1 cellular context compared by ENCODE assay signal in the genomic region with DNA sequence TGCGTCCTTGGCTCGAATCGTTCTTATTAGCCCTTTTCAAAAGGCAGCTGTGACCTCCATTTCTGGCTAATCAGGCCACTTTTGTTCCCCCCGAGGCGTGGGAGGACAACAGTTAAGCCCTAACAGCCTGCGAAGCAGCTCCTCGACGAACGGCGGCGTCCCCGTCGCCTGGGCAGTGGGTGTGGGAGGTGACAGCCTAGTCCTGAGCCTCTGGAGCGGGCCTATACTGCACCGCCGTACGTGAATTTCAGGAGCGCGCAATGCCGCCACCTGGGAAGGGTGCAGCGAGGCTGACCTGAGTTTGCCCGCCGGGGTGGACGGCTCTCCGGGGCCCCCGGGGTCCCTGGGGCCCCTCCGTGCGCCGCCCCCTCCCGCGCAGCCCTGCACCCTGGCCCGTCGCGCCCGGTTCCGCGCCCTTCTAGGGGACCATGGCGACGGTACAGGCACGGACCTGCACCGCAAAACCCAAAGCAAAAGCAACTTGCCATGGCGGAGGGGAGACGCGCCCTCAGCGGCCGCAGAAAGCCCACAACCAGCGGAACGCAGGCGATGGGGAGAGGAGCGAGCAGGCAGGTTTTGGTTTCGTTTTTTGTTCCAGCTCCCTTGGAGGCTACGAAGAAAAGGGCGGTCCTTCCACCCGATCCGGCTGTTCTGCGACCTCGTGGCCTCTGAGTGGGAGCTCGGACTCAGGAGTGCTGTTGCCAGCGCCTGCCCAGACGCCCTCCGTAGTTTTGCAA.
TF ChIP-seq lines count a peak whose summit lies in the region.

Gene RBM43 (minus strand): TSS at position 624 of the 737 bp plus-strand sequence. CDS start 136 bp downstream, at position 488.

TF ChIP-seq in K562, 482 proteins besides CTCF, POLR2A, EP300 and RAD21 (continued from another document and continues in another):
- TF ChIP-seq RNF219 (CRISPR knock-in tag; IDR thresholded peaks at IDR 0.05): no peak
- peak; percentile 15 for TF ChIP-seq ZNF146 (CRISPR knock-in tag; IDR thresholded peaks at IDR 0.05; ENCODE audit: unreplicated experiment)
- no peak for TF ChIP-seq MLLT1 (IDR thresholded peaks at IDR 0.05)
- TF ChIP-seq, protein P1, sequence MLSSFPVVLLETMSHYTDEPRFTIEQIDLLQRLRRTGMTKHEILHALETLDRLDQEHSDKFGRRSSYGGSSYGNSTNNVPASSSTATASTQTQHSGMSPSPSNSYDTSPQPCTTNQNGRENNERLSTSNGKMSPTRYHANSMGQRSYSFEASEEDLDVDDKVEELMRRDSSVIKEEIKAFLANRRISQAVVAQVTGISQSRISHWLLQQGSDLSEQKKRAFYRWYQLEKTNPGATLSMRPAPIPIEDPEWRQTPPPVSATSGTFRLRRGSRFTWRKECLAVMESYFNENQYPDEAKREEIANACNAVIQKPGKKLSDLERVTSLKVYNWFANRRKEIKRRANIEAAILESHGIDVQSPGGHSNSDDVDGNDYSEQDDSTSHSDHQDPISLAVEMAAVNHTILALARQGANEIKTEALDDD (IDR thresholded peaks at IDR 0.05): no peak; the same call in 1 of the 2 replicates
- peak; percentile 75 for TF ChIP-seq VEZF1 (CRISPR knock-in tag; IDR thresholded peaks at IDR 0.05)
- no peak for TF ChIP-seq GATAD2B (IDR thresholded peaks at IDR 0.05; ENCODE audit: borderline replicate concordance)
- TF ChIP-seq ZBED1 (IDR thresholded peaks at IDR 0.05): peak; percentile 70
- no peak for TF ChIP-seq ZNF707 (CRISPR knock-in tag; conservative IDR thresholded peaks at IDR 0.05)
- no peak for TF ChIP-seq SNRNP70 (optimal IDR thresholded peaks at IDR 0.05; ENCODE audit: low read depth, low read length)
- no peak for TF ChIP-seq ZNF507 (tag; conservative IDR thresholded peaks at IDR 0.05)
- no peak for TF ChIP-seq BMI1 (IDR thresholded peaks at IDR 0.05; ENCODE audit: low read length)
- no peak for TF ChIP-seq MED1 (CRISPR knock-in tag; IDR thresholded peaks at IDR 0.05; ENCODE audit: borderline replicate concordance)
- TF ChIP-seq OTX1 (CRISPR knock-in tag; IDR thresholded peaks at IDR 0.05): no peak
- peak; percentile 75 for TF ChIP-seq FIP1L1 (IDR thresholded peaks at IDR 0.05; ENCODE audit: low read depth, low read length, poor library complexity, severe bottlenecking)
- TF ChIP-seq GABPB2 (CRISPR knock-in tag; conservative IDR thresholded peaks at IDR 0.05): no peak
- 0 out of 2 replicates have a peak, but pooled peaks have one; percentile 23 for TF ChIP-seq ZKSCAN8 (CRISPR knock-in tag; IDR thresholded peaks at IDR 0.05)
- TF ChIP-seq KLF6 (CRISPR knock-in tag; IDR thresholded peaks at IDR 0.05; ENCODE audit: borderline replicate concordance): 0 out of 2 replicates have a peak, but pooled peaks have one; percentile 42
- no peak for TF ChIP-seq HNRNPL (IDR thresholded peaks at IDR 0.05; ENCODE audit: low read depth, low read length)
- no peak for TF ChIP-seq ZNF551 (CRISPR knock-in tag; IDR thresholded peaks at IDR 0.05)
- TF ChIP-seq ZNF274 (IDR thresholded peaks at IDR 0.05; ENCODE audit: borderline replicate concordance, low read depth, low read length): no peak
- TF ChIP-seq EZH2 (IDR thresholded peaks at IDR 0.05; ENCODE audit: borderline replicate concordance, low read depth, low read length): no peak
- TF ChIP-seq HDAC1 (IDR thresholded peaks at IDR 0.05): peak in 1 of 2 experiments; percentile 66; a peak in 1 of 4 replicates
- TF ChIP-seq BRD9 (IDR thresholded peaks at IDR 0.05; ENCODE audit: low read depth, partially characterized antibody): peak; percentile 21
- no peak for TF ChIP-seq DIDO1 (tag; IDR thresholded peaks at IDR 0.05; ENCODE audit: low read depth)
- TF ChIP-seq CBX1 (IDR thresholded peaks at IDR 0.05; ENCODE audit: low read depth): peak; percentile 82
- TF ChIP-seq, protein P2, sequence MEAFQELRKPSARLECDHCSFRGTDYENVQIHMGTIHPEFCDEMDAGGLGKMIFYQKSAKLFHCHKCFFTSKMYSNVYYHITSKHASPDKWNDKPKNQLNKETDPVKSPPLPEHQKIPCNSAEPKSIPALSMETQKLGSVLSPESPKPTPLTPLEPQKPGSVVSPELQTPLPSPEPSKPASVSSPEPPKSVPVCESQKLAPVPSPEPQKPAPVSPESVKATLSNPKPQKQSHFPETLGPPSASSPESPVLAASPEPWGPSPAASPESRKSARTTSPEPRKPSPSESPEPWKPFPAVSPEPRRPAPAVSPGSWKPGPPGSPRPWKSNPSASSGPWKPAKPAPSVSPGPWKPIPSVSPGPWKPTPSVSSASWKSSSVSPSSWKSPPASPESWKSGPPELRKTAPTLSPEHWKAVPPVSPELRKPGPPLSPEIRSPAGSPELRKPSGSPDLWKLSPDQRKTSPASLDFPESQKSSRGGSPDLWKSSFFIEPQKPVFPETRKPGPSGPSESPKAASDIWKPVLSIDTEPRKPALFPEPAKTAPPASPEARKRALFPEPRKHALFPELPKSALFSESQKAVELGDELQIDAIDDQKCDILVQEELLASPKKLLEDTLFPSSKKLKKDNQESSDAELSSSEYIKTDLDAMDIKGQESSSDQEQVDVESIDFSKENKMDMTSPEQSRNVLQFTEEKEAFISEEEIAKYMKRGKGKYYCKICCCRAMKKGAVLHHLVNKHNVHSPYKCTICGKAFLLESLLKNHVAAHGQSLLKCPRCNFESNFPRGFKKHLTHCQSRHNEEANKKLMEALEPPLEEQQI (IDR thresholded peaks at IDR 0.05): no peak
- TF ChIP-seq ZBTB8A (IDR thresholded peaks at IDR 0.05; ENCODE audit: partially characterized antibody): no peak
- no peak for TF ChIP-seq SFPQ (IDR thresholded peaks at IDR 0.05; ENCODE audit: low read depth, low read length)
- peak; percentile 25; the same call in 1 of the 2 replicates for TF ChIP-seq BCOR (IDR thresholded peaks at IDR 0.05)
- TF ChIP-seq TEAD2 (tag; IDR thresholded peaks at IDR 0.05): no peak
- no peak for TF ChIP-seq TSC22D4 (tag; IDR thresholded peaks at IDR 0.05)
- TF ChIP-seq NEUROD1 (IDR thresholded peaks at IDR 0.05; ENCODE audit: borderline replicate concordance, low read depth, low read length, partially characterized antibody): peak; percentile 77
- TF ChIP-seq CSDE1 (IDR thresholded peaks at IDR 0.05): no peak
- peak; percentile 36; the same call in 1 of the 2 replicates for TF ChIP-seq CBFA2T2 (conservative IDR thresholded peaks at IDR 0.05)
- 0 out of 2 replicates have a peak, but pooled peaks have one; percentile 29 for TF ChIP-seq NFIC (IDR thresholded peaks at IDR 0.05)
- no peak for TF ChIP-seq FOS (IDR thresholded peaks at IDR 0.05; ENCODE audit: extremely low read depth, insufficient read length)
- no peak for TF ChIP-seq ZNF23 (CRISPR knock-in tag; IDR thresholded peaks at IDR 0.05)
- no peak for TF ChIP-seq SPI1 (IDR thresholded peaks at IDR 0.05; ENCODE audit: borderline replicate concordance, low read depth, low read length)
- TF ChIP-seq MECOM (CRISPR knock-in tag; IDR thresholded peaks at IDR 0.05): 0 out of 2 replicates have a peak, but pooled peaks have one; percentile 3
- no peak for TF ChIP-seq ZNF253 (CRISPR knock-in tag; conservative IDR thresholded peaks at IDR 0.05)
- no peak for TF ChIP-seq PHF21A (IDR thresholded peaks at IDR 0.05; ENCODE audit: borderline replicate concordance, low read depth)
- peak; percentile 84 for TF ChIP-seq MAX (CRISPR knock-in tag; IDR thresholded peaks at IDR 0.05)
- TF ChIP-seq PYGO2 (tag; IDR thresholded peaks at IDR 0.05): no peak
- no peak for TF ChIP-seq IFI16 (CRISPR knock-in tag; IDR thresholded peaks at IDR 0.05)
- no peak for TF ChIP-seq YBX1 (IDR thresholded peaks at IDR 0.05)
- TF ChIP-seq CHCHD3 (CRISPR knock-in tag; IDR thresholded peaks at IDR 0.05): no peak
- TF ChIP-seq ZNF445 (CRISPR knock-in tag; IDR thresholded peaks at IDR 0.05; ENCODE audit: low read depth): no peak
- peak; percentile 62; the same call in 1 of the 2 replicates for TF ChIP-seq POLR2AphosphoS5 (IDR thresholded peaks at IDR 0.05; ENCODE audit: control insufficient read depth, insufficient read depth, low read depth, low read length)
- TF ChIP-seq TARDBP (IDR thresholded peaks at IDR 0.05): no peak
- TF ChIP-seq SIX5 (IDR thresholded peaks at IDR 0.05; ENCODE audit: borderline replicate concordance in 1 of 2, insufficient read depth in 1 of 2, low read depth in 1 of 2, low read length in 2 of 2): no peak
- peak; percentile 68 for TF ChIP-seq PCBP1 (IDR thresholded peaks at IDR 0.05; ENCODE audit: low read depth, low read length, poor library complexity, severe bottlenecking)
- no peak for TF ChIP-seq HCFC1 (IDR thresholded peaks at IDR 0.05; ENCODE audit: low read depth, low read length)
- TF ChIP-seq ZNF3 (CRISPR knock-in tag; IDR thresholded peaks at IDR 0.05): no peak
- TF ChIP-seq CREB5 (CRISPR knock-in tag; IDR thresholded peaks at IDR 0.05): no peak
- TF ChIP-seq, protein P3, sequence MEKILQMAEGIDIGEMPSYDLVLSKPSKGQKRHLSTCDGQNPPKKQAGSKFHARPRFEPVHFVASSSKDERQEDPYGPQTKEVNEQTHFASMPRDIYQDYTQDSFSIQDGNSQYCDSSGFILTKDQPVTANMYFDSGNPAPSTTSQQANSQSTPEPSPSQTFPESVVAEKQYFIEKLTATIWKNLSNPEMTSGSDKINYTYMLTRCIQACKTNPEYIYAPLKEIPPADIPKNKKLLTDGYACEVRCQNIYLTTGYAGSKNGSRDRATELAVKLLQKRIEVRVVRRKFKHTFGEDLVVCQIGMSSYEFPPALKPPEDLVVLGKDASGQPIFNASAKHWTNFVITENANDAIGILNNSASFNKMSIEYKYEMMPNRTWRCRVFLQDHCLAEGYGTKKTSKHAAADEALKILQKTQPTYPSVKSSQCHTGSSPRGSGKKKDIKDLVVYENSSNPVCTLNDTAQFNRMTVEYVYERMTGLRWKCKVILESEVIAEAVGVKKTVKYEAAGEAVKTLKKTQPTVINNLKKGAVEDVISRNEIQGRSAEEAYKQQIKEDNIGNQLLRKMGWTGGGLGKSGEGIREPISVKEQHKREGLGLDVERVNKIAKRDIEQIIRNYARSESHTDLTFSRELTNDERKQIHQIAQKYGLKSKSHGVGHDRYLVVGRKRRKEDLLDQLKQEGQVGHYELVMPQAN (IDR thresholded peaks at IDR 0.05; ENCODE audit: borderline replicate concordance): peak; percentile 65; the same call in 1 of the 2 replicates
